In the genomic region with DNA sequence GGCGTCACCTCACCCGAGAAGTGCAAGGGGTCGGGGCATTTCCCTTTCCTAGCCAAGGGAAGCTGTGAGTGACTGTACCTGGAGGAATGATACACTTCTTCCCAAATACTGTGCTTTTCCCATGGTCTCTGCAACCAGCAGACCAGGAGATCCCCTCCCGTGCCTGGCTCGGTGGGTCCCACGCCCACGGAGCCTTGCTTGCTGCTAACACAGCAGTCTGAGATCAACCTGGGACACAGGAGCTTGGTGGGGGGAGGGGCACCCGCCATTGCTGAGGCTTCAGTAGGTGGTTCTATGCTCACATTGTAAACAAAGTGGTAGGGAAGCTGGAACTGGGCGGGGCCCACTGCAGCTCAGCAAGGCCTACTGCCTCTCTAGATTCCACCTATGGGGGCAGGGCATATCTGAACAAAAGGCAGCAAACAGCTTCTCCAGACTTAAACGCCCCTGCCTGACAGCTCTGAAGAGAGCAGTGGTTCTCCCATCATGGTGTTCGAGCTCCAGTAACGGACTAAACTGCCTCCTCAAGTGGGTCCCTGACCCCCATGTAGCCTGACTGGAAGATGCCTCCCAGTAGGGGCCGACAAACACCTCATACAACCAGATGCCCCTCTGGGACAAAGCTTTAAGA, we compare ENCODE assay signal across 1 cellular context.
TF ChIP-seq lines count a peak whose summit lies in the region.

No MANE protein-coding gene starts in this region.

TF ChIP-seq in HCT116, 20 proteins besides CTCF, POLR2A, EP300 and RAD21 (continued from another document):
- TF ChIP-seq, protein P1, sequence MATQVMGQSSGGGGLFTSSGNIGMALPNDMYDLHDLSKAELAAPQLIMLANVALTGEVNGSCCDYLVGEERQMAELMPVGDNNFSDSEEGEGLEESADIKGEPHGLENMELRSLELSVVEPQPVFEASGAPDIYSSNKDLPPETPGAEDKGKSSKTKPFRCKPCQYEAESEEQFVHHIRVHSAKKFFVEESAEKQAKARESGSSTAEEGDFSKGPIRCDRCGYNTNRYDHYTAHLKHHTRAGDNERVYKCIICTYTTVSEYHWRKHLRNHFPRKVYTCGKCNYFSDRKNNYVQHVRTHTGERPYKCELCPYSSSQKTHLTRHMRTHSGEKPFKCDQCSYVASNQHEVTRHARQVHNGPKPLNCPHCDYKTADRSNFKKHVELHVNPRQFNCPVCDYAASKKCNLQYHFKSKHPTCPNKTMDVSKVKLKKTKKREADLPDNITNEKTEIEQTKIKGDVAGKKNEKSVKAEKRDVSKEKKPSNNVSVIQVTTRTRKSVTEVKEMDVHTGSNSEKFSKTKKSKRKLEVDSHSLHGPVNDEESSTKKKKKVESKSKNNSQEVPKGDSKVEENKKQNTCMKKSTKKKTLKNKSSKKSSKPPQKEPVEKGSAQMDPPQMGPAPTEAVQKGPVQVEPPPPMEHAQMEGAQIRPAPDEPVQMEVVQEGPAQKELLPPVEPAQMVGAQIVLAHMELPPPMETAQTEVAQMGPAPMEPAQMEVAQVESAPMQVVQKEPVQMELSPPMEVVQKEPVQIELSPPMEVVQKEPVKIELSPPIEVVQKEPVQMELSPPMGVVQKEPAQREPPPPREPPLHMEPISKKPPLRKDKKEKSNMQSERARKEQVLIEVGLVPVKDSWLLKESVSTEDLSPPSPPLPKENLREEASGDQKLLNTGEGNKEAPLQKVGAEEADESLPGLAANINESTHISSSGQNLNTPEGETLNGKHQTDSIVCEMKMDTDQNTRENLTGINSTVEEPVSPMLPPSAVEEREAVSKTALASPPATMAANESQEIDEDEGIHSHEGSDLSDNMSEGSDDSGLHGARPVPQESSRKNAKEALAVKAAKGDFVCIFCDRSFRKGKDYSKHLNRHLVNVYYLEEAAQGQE (IDR thresholded peaks at IDR 0.05; ENCODE audit: low read depth) = no peak
